Comparison of ENCODE assay signal across 7 cellular contexts in the genomic region with DNA sequence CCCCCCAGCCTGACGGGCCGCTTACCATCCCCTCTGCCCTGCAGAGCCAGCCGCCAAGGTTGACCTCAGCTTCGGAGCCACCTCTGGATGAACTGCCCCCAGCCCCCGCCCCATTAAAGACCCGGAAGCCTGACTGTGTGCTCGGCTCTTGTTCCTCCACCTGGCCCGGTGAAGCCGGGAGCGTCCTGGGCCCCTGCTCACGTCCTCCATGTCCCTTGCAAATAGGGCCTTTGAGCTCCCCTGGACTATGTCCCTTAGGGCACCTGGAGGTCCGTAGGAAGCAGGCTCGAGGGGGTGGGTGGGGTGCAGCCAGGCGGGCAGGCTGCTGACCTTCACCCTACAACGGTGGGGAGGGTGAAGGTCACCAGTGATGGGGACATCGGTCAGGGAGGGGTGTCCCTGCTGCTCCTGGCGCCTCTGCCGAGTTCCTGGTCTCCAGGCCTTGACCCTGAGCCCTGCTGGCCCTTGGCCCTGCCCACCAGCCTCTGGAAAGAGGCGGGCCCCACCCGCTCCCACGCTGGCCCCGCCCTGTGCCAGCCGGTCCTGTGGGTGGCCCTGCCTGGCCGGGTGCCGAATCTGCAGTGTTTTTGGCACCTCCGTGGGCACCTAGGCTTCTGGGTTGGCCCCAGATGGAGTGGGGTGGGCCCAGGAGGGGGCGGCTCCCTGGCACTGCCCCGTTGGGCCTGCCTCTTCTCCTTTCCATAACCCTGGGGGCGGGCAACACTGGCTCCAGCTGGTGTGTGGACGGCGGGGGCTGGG. TPM values are rescaled to one million over a fixed set of nuclear protein-coding genes. Genes with fewer than 3 reads are reported as not detected.
DNase-seq lines count a peak whose midpoint lies in the region; ATAC-seq, FAIRE-seq and TF ChIP-seq lines count a peak whose summit lies in the region.

No MANE protein-coding gene starts in this region.

- BruUV-seq in HepG2 (replicated peaks; lab: Mats Ljungman, UMichigan), result no TSS peak

- intact Hi-C loops in HepG2 (cut with micrococcal nuclease; ENCODE audit: unreplicated experiment), result loop anchor here (1.0 kb wide), 1 partner anchor 24 kb away; the partner anchor contains the start of gene CIRBP
- intact Hi-C loops in testis (cut with DNase I; ENCODE audit: low total_unique reads), result no loop called here

- TF ChIP-seq RAD21 in HepG2 (CRISPR knock-in tag; IDR thresholded peaks at IDR 0.05), result no peak

- ATAC-seq in HepG2, result peak; percentile 49
- ATAC-seq in GM19035 (IDR thresholded peaks at IDR 0.05; ENCODE audit: unreplicated experiment), result no peak

- H3K9ac ChIP-seq in Karpas-422 (ENCODE audit: low read length) (peak overlapping the region; percentile 100), adipocyte (ENCODE audit: low read length) (peak overlapping the region; percentile 73), HepG2 (ENCODE audit: insufficient read depth, low read depth, low read length) (peak overlapping the region; percentile 73)

- H3K9me3 ChIP-seq in Karpas-422 (ENCODE audit: low read length), result no peaks in the 10 kb centered on the region
- no peaks in the 10 kb centered on the region for H3K9me3 ChIP-seq in adipocyte (ENCODE audit: control insufficient read depth, low read length)
- no peaks in the 10 kb centered on the region for H3K9me3 ChIP-seq in HepG2 (ENCODE audit: low read length)
- H3K9me3 ChIP-seq in testis, result no peaks in the 10 kb centered on the region

- no peaks in the 10 kb centered on the region for H3K9me2 ChIP-seq in Karpas-422 (replicated peaks; ENCODE audit: insufficient read depth, low read length)

- TF ChIP-seq POLR2A in HepG2 (IDR thresholded peaks at IDR 0.05; ENCODE audit: insufficient read depth in 1 of 2, low read depth in 2 of 2, low read length in 2 of 2) (no peak; a peak in 1 of 4 replicates), testis (IDR thresholded peaks at IDR 0.05) (no peak), GM12892 (IDR thresholded peaks at IDR 0.05; ENCODE audit: low read depth, low read length) (no peak)

- in situ Hi-C loops in HepG2 (cut with HindIII; ENCODE audit: extremely low pct_ligation_motif_present, low pct_unique_long_range_greater_than_20kb), result loop anchor here (5.0 kb wide), 1 partner anchor 32 kb away; the partner anchor contains the start of gene FAM174C

- WGBS in HepG2 (ENCODE audit: low lambda C conversion rate), result 3% methylated on average over 6 of the region's 31 CpGs
- WGBS in testis, 2 donors, result 36 to 46% methylated on average over 12 to 28 of the region's 31 CpGs

- TF ChIP-seq EP300 in HepG2 (IDR thresholded peaks at IDR 0.05; ENCODE audit: low read depth in 2 of 2, low read length in 2 of 2) (peak in 1 of 2 experiments; percentile 81; a peak in 2 of 4 replicates), HepG2 (CRISPR knock-in tag; IDR thresholded peaks at IDR 0.05; ENCODE audit: borderline replicate concordance) (peak; percentile 80)

- H3K27me3 ChIP-seq in Karpas-422 (ENCODE audit: low read length) (no peaks in the 10 kb centered on the region), adipocyte (replicated peaks; ENCODE audit: control insufficient read depth, insufficient read depth, low read length) (no peaks in the 10 kb centered on the region), HepG2 (ENCODE audit: control insufficient read depth in 1 of 2, insufficient read depth in 2 of 2, low read length in 2 of 2) (no peaks in the 10 kb centered on the region), testis (no peaks in the 10 kb centered on the region)

- CTCF ChIA-PET in HepG2 (lab: Yijun Ruan, JAX; ENCODE audit: low intra/inter-chr PET ratio, low total read pairs), result interaction anchor here (1.4 to 3.3 kb wide), 2 partner anchors 22 to 34 kb away, joined by 6 to 60 read pairs; no protein-coding TSS in a partner anchor

- H3K27ac ChIP-seq in Karpas-422 (ENCODE audit: low read length) (peak overlapping the region; percentile 89), HepG2 (ENCODE audit: extremely low read length, insufficient read depth, low read length) (peak overlapping the region; percentile 96), testis (peak overlapping the region; percentile 79 to 99)

- peak overlapping the region; percentile 100 for H3K4me3 ChIP-seq in Karpas-422 (ENCODE audit: low read length)
- H3K4me3 ChIP-seq in adipocyte (ENCODE audit: low read length), result peak overlapping the region; percentile 65
- H3K4me3 ChIP-seq in HepG2 (replicated peaks in 1 of 3; ENCODE audit: insufficient read depth in 1 of 3, low read depth in 2 of 3, low read length in 3 of 3), result peak overlapping the region; percentile 41 to 80 (median 52); a peak in 5 of 6 replicates
- H3K4me3 ChIP-seq in testis, result no peak overlapping the region

- FAIRE-seq in HepG2 (lab: Jason Lieb, UNC), result peak; percentile 84
- FAIRE-seq in GM12892 (lab: Jason Lieb, UNC), result no peak

- H3K36me3 ChIP-seq in Karpas-422 (ENCODE audit: insufficient read depth, low read length) (no peaks in the 10 kb centered on the region; the same call in 1 of the 2 replicates), adipocyte (ENCODE audit: control insufficient read depth, insufficient read depth, low read length, severe bottlenecking) (no peaks in the 10 kb centered on the region), HepG2 (replicated peaks in 1 of 2; ENCODE audit: control insufficient read depth in 1 of 2, insufficient read depth in 2 of 2, low read length in 2 of 2) (no peaks in the 10 kb centered on the region), testis (ENCODE audit: low read depth, missing control alignments) (no peaks in the 10 kb centered on the region)

- H3K4me2 ChIP-seq in Karpas-422 (ENCODE audit: low read depth, low read length, poor library complexity, severe bottlenecking), result peak overlapping the region; percentile 94
- H3K4me2 ChIP-seq in HepG2 (ENCODE audit: low read depth, low read length), result peak overlapping the region; percentile 81

- H2AFZ ChIP-seq in Karpas-422 (ENCODE audit: low read length) (no peak overlapping the region), HepG2 (ENCODE audit: low read length) (no peak overlapping the region)

- TF ChIP-seq CTCF in HepG2 (CRISPR knock-in tag; IDR thresholded peaks at IDR 0.05) (no peak), testis (IDR thresholded peaks at IDR 0.05) (no peak)

- H3K4me1 ChIP-seq in Karpas-422 (ENCODE audit: low read length), result peaks cover 55% of the 10 kb centered on the region
- H3K4me1 ChIP-seq in adipocyte (ENCODE audit: control insufficient read depth, insufficient read depth, low read length), result peaks cover 50% of the 10 kb centered on the region
- peaks cover 65% of the 10 kb centered on the region for H3K4me1 ChIP-seq in HepG2 (ENCODE audit: insufficient read depth, low read length)
- peaks cover 68% of the 10 kb centered on the region for H3K4me1 ChIP-seq in testis

- POLR2A ChIA-PET in HepG2 (lab: Yijun Ruan, JAX), result interaction anchor here (0.7 to 10.1 kb wide), 16 partner anchors 8 to 147 kb away, joined by 3 to 469 read pairs (median 5); partner anchors contain the start of genes CIRBP, FAM174C and GPX4

- DNase-seq in Karpas-422, result no peak
- DNase-seq in adipocyte (ENCODE audit: low read depth), result no peak
- DNase-seq in HepG2 (ENCODE audit: low spot score), result peak; percentile 86
- DNase-seq in testis, result peak; percentile 67
- DNase-seq in NCI-H1092 (lab: John Stamatoyannopoulos, UW), result no peak
- DNase-seq in GM12892 (ENCODE audit: insufficient read length), result no peak

- H3K79me2 ChIP-seq in Karpas-422 (ENCODE audit: low read length), result peaks cover 21% of the 10 kb centered on the region
- peaks cover 24% of the 10 kb centered on the region for H3K79me2 ChIP-seq in HepG2 (ENCODE audit: insufficient read depth, low read length)

- H4K20me1 ChIP-seq in Karpas-422 (ENCODE audit: insufficient read depth, low read depth, low read length) (peaks cover 8% of the 10 kb centered on the region; the same call in 1 of the 2 replicates), HepG2 (ENCODE audit: insufficient read depth, low read length) (peaks cover 2% of the 10 kb centered on the region; the same call in 1 of the 2 replicates)

RNA-seq across cellular contexts. Expression of gene ATP5F1D, which starts 3.3 kb away (rescaled TPM):
- total RNA-seq in Karpas-422 (2014; rRNA removed; shearing (Covaris generic); ENCODE audit: low replicate concordance), result 64.3 and 110 TPM in 2 replicates
- total RNA-seq in HepG2 (2016; rRNA removed; fragmentation: Illumina TruSeq; extraction: Trizol) (78.7 and 88.0 TPM in 2 replicates), testis (100 to 1,000 TPM; 104 to 166 TPM)
- total RNA-seq in HepG2 (2016; cell fraction: cytosol; rRNA removed; fragmentation: Illumina TruSeq; extraction: Trizol; ENCODE audit: low read depth), result 72.7 and 79.4 TPM in 2 replicates
- total RNA-seq in HepG2 (2016; cell fraction: insoluble cytoplasmic fraction; rRNA removed; fragmentation: Illumina TruSeq; extraction: Trizol), result 80.1 and 93.1 TPM in 2 replicates
- total RNA-seq in HepG2 (2016; cell fraction: membrane; rRNA removed; fragmentation: Illumina TruSeq; extraction: Trizol), result 72.8 and 84.2 TPM in 2 replicates
- total RNA-seq in HepG2 (2016; cell fraction: nucleus; rRNA removed; fragmentation: Illumina TruSeq; extraction: Trizol), result 40.6 and 53.8 TPM in 2 replicates
- polyA plus RNA-seq in HepG2 (2011; rRNA removed) (39.4 and 49.3 TPM in 2 replicates), testis (ENCODE audit: insufficient read depth, low read depth, low replicate concordance) (94.5 TPM)
- 61.0 and 112 TPM in 2 replicates for polyA plus RNA-seq in HepG2 (2011; cell fraction: cytosol; rRNA removed)
- polyA plus RNA-seq in HepG2 (2011; cell fraction: nucleus; rRNA removed), result 105 and 111 TPM in 2 replicates
- 67.0 and 70.9 TPM in 2 replicates for polyA plus RNA-seq in HepG2 (2012)
- polyA plus RNA-seq in HepG2 (2016; cell fraction: cytosol; fragmentation: Illumina TruSeq; extraction: Trizol; ENCODE audit: low read depth), result 126 and 135 TPM in 2 replicates
- 131 and 155 TPM in 2 replicates for polyA plus RNA-seq in HepG2 (2016; cell fraction: insoluble cytoplasmic fraction; fragmentation: Illumina TruSeq; extraction: Trizol; ENCODE audit: low read depth)
- 112 and 121 TPM in 2 replicates for polyA plus RNA-seq in HepG2 (2016; cell fraction: membrane; fragmentation: Illumina TruSeq; extraction: Trizol; ENCODE audit: low read depth)
- 129 and 134 TPM in 2 replicates for polyA plus RNA-seq in HepG2 (2016; cell fraction: nucleus; fragmentation: Illumina TruSeq; extraction: Trizol; ENCODE audit: insufficient read depth, low read depth)
- polyA minus RNA-seq in HepG2 (2011; rRNA and poly(A)+ RNA removed; ENCODE audit: low replicate concordance), result 60.5 and 86.6 TPM in 2 replicates
- polyA minus RNA-seq in HepG2 (2011; cell fraction: cytosol; rRNA and poly(A)+ RNA removed), result 53.6 and 68.0 TPM in 2 replicates
- polyA minus RNA-seq in HepG2 (2011; cell fraction: nucleus; rRNA and poly(A)+ RNA removed), result 14.7 and 18.9 TPM in 2 replicates
- 63.3 TPM for polyA plus RNA-seq in GM12892 (2012; ENCODE audit: missing spikeins)

RNA-seq across cellular contexts. Expression of gene MIDN, which starts 3.5 kb away (rescaled TPM):
- 21.4 and 40.5 TPM in 2 replicates for total RNA-seq in Karpas-422 (2014; rRNA removed; shearing (Covaris generic); ENCODE audit: low replicate concordance)
- total RNA-seq in HepG2 (2016; rRNA removed; fragmentation: Illumina TruSeq; extraction: Trizol) (8.4 and 10.7 TPM in 2 replicates), testis (10 to 100 TPM; 38.2 to 42.4 TPM)
- 6.5 and 7.9 TPM in 2 replicates for total RNA-seq in HepG2 (2016; cell fraction: cytosol; rRNA removed; fragmentation: Illumina TruSeq; extraction: Trizol; ENCODE audit: low read depth)
- 8.9 and 11.0 TPM in 2 replicates for total RNA-seq in HepG2 (2016; cell fraction: insoluble cytoplasmic fraction; rRNA removed; fragmentation: Illumina TruSeq; extraction: Trizol)
- total RNA-seq in HepG2 (2016; cell fraction: membrane; rRNA removed; fragmentation: Illumina TruSeq; extraction: Trizol), result 14.1 and 14.8 TPM in 2 replicates
- 17.3 and 19.0 TPM in 2 replicates for total RNA-seq in HepG2 (2016; cell fraction: nucleus; rRNA removed; fragmentation: Illumina TruSeq; extraction: Trizol)
- polyA plus RNA-seq in HepG2 (2011; rRNA removed) (18.0 and 19.6 TPM in 2 replicates), testis (ENCODE audit: insufficient read depth, low read depth, low replicate concordance) (30.3 TPM)
- polyA plus RNA-seq in HepG2 (2011; cell fraction: cytosol; rRNA removed), result 14.8 and 17.8 TPM in 2 replicates
- polyA plus RNA-seq in HepG2 (2011; cell fraction: nucleus; rRNA removed), result 116 and 135 TPM in 2 replicates
- 27.5 and 28.1 TPM in 2 replicates for polyA plus RNA-seq in HepG2 (2012)
- polyA plus RNA-seq in HepG2 (2016; cell fraction: cytosol; fragmentation: Illumina TruSeq; extraction: Trizol; ENCODE audit: low read depth), result 2.7 and 3.3 TPM in 2 replicates
- polyA plus RNA-seq in HepG2 (2016; cell fraction: insoluble cytoplasmic fraction; fragmentation: Illumina TruSeq; extraction: Trizol; ENCODE audit: low read depth), result 30.9 and 43.0 TPM in 2 replicates
- polyA plus RNA-seq in HepG2 (2016; cell fraction: membrane; fragmentation: Illumina TruSeq; extraction: Trizol; ENCODE audit: low read depth), result 10.2 and 10.3 TPM in 2 replicates
- 76.5 and 77.9 TPM in 2 replicates for polyA plus RNA-seq in HepG2 (2016; cell fraction: nucleus; fragmentation: Illumina TruSeq; extraction: Trizol; ENCODE audit: insufficient read depth, low read depth)
- 14.0 and 39.5 TPM in 2 replicates for polyA minus RNA-seq in HepG2 (2011; rRNA and poly(A)+ RNA removed; ENCODE audit: low replicate concordance)
- 42.7 and 47.0 TPM in 2 replicates for polyA minus RNA-seq in HepG2 (2011; cell fraction: cytosol; rRNA and poly(A)+ RNA removed)
- polyA minus RNA-seq in HepG2 (2011; cell fraction: nucleus; rRNA and poly(A)+ RNA removed), result 36.8 and 48.0 TPM in 2 replicates
- 8.9 TPM for polyA plus RNA-seq in GM12892 (2012; ENCODE audit: missing spikeins)

RNA-seq across cellular contexts. Expression of gene CBARP, which starts 7.1 kb away (rescaled TPM):
- total RNA-seq in Karpas-422 (2014; rRNA removed; shearing (Covaris generic); ENCODE audit: low replicate concordance), result 1.6 and 4.1 TPM in 2 replicates
- total RNA-seq in HepG2 (2016; rRNA removed; fragmentation: Illumina TruSeq; extraction: Trizol), result 0.27 and 1.2 TPM in 2 replicates
- 1.1 and 1.3 TPM in 2 replicates for total RNA-seq in HepG2 (2016; cell fraction: cytosol; rRNA removed; fragmentation: Illumina TruSeq; extraction: Trizol; ENCODE audit: low read depth)
- total RNA-seq in HepG2 (2016; cell fraction: insoluble cytoplasmic fraction; rRNA removed; fragmentation: Illumina TruSeq; extraction: Trizol), result 0.82 and 1.8 TPM in 2 replicates
- total RNA-seq in HepG2 (2016; cell fraction: membrane; rRNA removed; fragmentation: Illumina TruSeq; extraction: Trizol), result 1.1 and 1.8 TPM in 2 replicates
- 0.88 and 1.8 TPM in 2 replicates for total RNA-seq in HepG2 (2016; cell fraction: nucleus; rRNA removed; fragmentation: Illumina TruSeq; extraction: Trizol)
- polyA plus RNA-seq in HepG2 (2011; rRNA removed), result 1.4 and 2.8 TPM in 2 replicates
- 1.0 and 2.2 TPM in 2 replicates for polyA plus RNA-seq in HepG2 (2011; cell fraction: cytosol; rRNA removed)
- 12.5 TPM in 2 replicates for polyA plus RNA-seq in HepG2 (2011; cell fraction: nucleus; rRNA removed)
- polyA plus RNA-seq in HepG2 (2012), result 1.1 and 1.9 TPM in 2 replicates
- 0.58 and 0.73 TPM in 2 replicates for polyA plus RNA-seq in HepG2 (2016; cell fraction: cytosol; fragmentation: Illumina TruSeq; extraction: Trizol; ENCODE audit: low read depth)
- polyA plus RNA-seq in HepG2 (2016; cell fraction: insoluble cytoplasmic fraction; fragmentation: Illumina TruSeq; extraction: Trizol; ENCODE audit: low read depth), result 0.82 and 1.5 TPM in 2 replicates
- 2.0 and 2.4 TPM in 2 replicates for polyA plus RNA-seq in HepG2 (2016; cell fraction: membrane; fragmentation: Illumina TruSeq; extraction: Trizol; ENCODE audit: low read depth)
- polyA plus RNA-seq in HepG2 (2016; cell fraction: nucleus; fragmentation: Illumina TruSeq; extraction: Trizol; ENCODE audit: insufficient read depth, low read depth), result 6.5 and 7.2 TPM in 2 replicates
- polyA minus RNA-seq in HepG2 (2011; rRNA and poly(A)+ RNA removed; ENCODE audit: low replicate concordance), result 0.21 and 2.3 TPM in 2 replicates
- polyA minus RNA-seq in HepG2 (2011; cell fraction: cytosol; rRNA and poly(A)+ RNA removed), result 1.3 and 1.7 TPM in 2 replicates
- 0.90 and 2.0 TPM in 2 replicates for polyA minus RNA-seq in HepG2 (2011; cell fraction: nucleus; rRNA and poly(A)+ RNA removed)
- total RNA-seq in testis, result 1 to 10 TPM; 5.2 to 6.6 TPM
- polyA plus RNA-seq in testis (ENCODE audit: insufficient read depth, low read depth, low replicate concordance), result 1.5 TPM
- polyA plus RNA-seq in GM12892 (2012; ENCODE audit: missing spikeins), result not detected

RNA-seq across cellular contexts. Expression of gene CIRBP, which starts 24.3 kb away (rescaled TPM):
- total RNA-seq in Karpas-422 (2014; rRNA removed; shearing (Covaris generic); ENCODE audit: low replicate concordance), result 141 and 291 TPM in 2 replicates
- total RNA-seq in HepG2 (2016; rRNA removed; fragmentation: Illumina TruSeq; extraction: Trizol), result 133 and 135 TPM in 2 replicates
- 96.6 and 116 TPM in 2 replicates for total RNA-seq in HepG2 (2016; cell fraction: cytosol; rRNA removed; fragmentation: Illumina TruSeq; extraction: Trizol; ENCODE audit: low read depth)
- 122 and 153 TPM in 2 replicates for total RNA-seq in HepG2 (2016; cell fraction: insoluble cytoplasmic fraction; rRNA removed; fragmentation: Illumina TruSeq; extraction: Trizol)
- total RNA-seq in HepG2 (2016; cell fraction: membrane; rRNA removed; fragmentation: Illumina TruSeq; extraction: Trizol), result 83.7 and 88.2 TPM in 2 replicates
- total RNA-seq in HepG2 (2016; cell fraction: nucleus; rRNA removed; fragmentation: Illumina TruSeq; extraction: Trizol), result 100 and 108 TPM in 2 replicates
- polyA plus RNA-seq in HepG2 (2011; rRNA removed), result 140 and 177 TPM in 2 replicates
- 120 and 152 TPM in 2 replicates for polyA plus RNA-seq in HepG2 (2011; cell fraction: cytosol; rRNA removed)
- polyA plus RNA-seq in HepG2 (2011; cell fraction: nucleus; rRNA removed), result 887 and 1,037 TPM in 2 replicates
- polyA plus RNA-seq in HepG2 (2012), result 154 and 221 TPM in 2 replicates
- 39.2 and 45.5 TPM in 2 replicates for polyA plus RNA-seq in HepG2 (2016; cell fraction: cytosol; fragmentation: Illumina TruSeq; extraction: Trizol; ENCODE audit: low read depth)
- 156 and 182 TPM in 2 replicates for polyA plus RNA-seq in HepG2 (2016; cell fraction: insoluble cytoplasmic fraction; fragmentation: Illumina TruSeq; extraction: Trizol; ENCODE audit: low read depth)
- 63.6 and 72.0 TPM in 2 replicates for polyA plus RNA-seq in HepG2 (2016; cell fraction: membrane; fragmentation: Illumina TruSeq; extraction: Trizol; ENCODE audit: low read depth)
- polyA plus RNA-seq in HepG2 (2016; cell fraction: nucleus; fragmentation: Illumina TruSeq; extraction: Trizol; ENCODE audit: insufficient read depth, low read depth), result 293 and 318 TPM in 2 replicates
- polyA minus RNA-seq in HepG2 (2011; rRNA and poly(A)+ RNA removed; ENCODE audit: low replicate concordance), result 38.8 and 49.7 TPM in 2 replicates
- polyA minus RNA-seq in HepG2 (2011; cell fraction: cytosol; rRNA and poly(A)+ RNA removed), result 32.8 and 38.9 TPM in 2 replicates
- polyA minus RNA-seq in HepG2 (2011; cell fraction: nucleus; rRNA and poly(A)+ RNA removed), result 106 and 131 TPM in 2 replicates
- 100 to 1,000 TPM; 621 to 661 TPM for total RNA-seq in testis
- 483 TPM for polyA plus RNA-seq in testis (ENCODE audit: insufficient read depth, low read depth, low replicate concordance)
- 276 TPM for polyA plus RNA-seq in GM12892 (2012; ENCODE audit: missing spikeins)

RNA-seq across cellular contexts. Expression of gene FAM174C, which starts 30.5 kb away (rescaled TPM):
- 32.7 and 68.1 TPM in 2 replicates for total RNA-seq in Karpas-422 (2014; rRNA removed; shearing (Covaris generic); ENCODE audit: low replicate concordance)
- total RNA-seq in HepG2 (2016; rRNA removed; fragmentation: Illumina TruSeq; extraction: Trizol) (21.9 and 31.3 TPM in 2 replicates), testis (100 to 1,000 TPM; 111 to 128 TPM)
- 67.5 and 90.2 TPM in 2 replicates for total RNA-seq in HepG2 (2016; cell fraction: cytosol; rRNA removed; fragmentation: Illumina TruSeq; extraction: Trizol; ENCODE audit: low read depth)
- 14.2 and 28.2 TPM in 2 replicates for total RNA-seq in HepG2 (2016; cell fraction: insoluble cytoplasmic fraction; rRNA removed; fragmentation: Illumina TruSeq; extraction: Trizol)
- total RNA-seq in HepG2 (2016; cell fraction: membrane; rRNA removed; fragmentation: Illumina TruSeq; extraction: Trizol), result 57.9 and 74.3 TPM in 2 replicates
- 18.6 and 22.9 TPM in 2 replicates for total RNA-seq in HepG2 (2016; cell fraction: nucleus; rRNA removed; fragmentation: Illumina TruSeq; extraction: Trizol)
- polyA plus RNA-seq in HepG2 (2011; rRNA removed) (19.5 and 21.2 TPM in 2 replicates), testis (ENCODE audit: insufficient read depth, low read depth, low replicate concordance) (51.6 TPM)
- polyA plus RNA-seq in HepG2 (2011; cell fraction: cytosol; rRNA removed), result 21.0 and 42.4 TPM in 2 replicates
- polyA plus RNA-seq in HepG2 (2011; cell fraction: nucleus; rRNA removed), result 45.8 and 49.4 TPM in 2 replicates
- polyA plus RNA-seq in HepG2 (2012), result 14.1 and 18.2 TPM in 2 replicates
- 104 and 136 TPM in 2 replicates for polyA plus RNA-seq in HepG2 (2016; cell fraction: cytosol; fragmentation: Illumina TruSeq; extraction: Trizol; ENCODE audit: low read depth)
- 24.1 and 30.7 TPM in 2 replicates for polyA plus RNA-seq in HepG2 (2016; cell fraction: insoluble cytoplasmic fraction; fragmentation: Illumina TruSeq; extraction: Trizol; ENCODE audit: low read depth)
- polyA plus RNA-seq in HepG2 (2016; cell fraction: membrane; fragmentation: Illumina TruSeq; extraction: Trizol; ENCODE audit: low read depth), result 78.9 and 88.8 TPM in 2 replicates
- polyA plus RNA-seq in HepG2 (2016; cell fraction: nucleus; fragmentation: Illumina TruSeq; extraction: Trizol; ENCODE audit: insufficient read depth, low read depth), result 43.0 and 56.8 TPM in 2 replicates
- 15.5 and 24.8 TPM in 2 replicates for polyA minus RNA-seq in HepG2 (2011; rRNA and poly(A)+ RNA removed; ENCODE audit: low replicate concordance)
- polyA minus RNA-seq in HepG2 (2011; cell fraction: cytosol; rRNA and poly(A)+ RNA removed), result 9.4 and 11.7 TPM in 2 replicates
- polyA minus RNA-seq in HepG2 (2011; cell fraction: nucleus; rRNA and poly(A)+ RNA removed), result 6.5 and 6.8 TPM in 2 replicates
- polyA plus RNA-seq in GM12892 (2012; ENCODE audit: missing spikeins), result 20.2 TPM

Comparison
In these comparisons a context has a peak if more than half of its experiments do, and no peak if none do; other contexts are left out.
1. DNase-seq: peak in HepG2 (single experiment) and testis (single experiment); none in Karpas-422 (single experiment), adipocyte (single experiment), NCI-H1092 (single experiment) and GM12892 (single experiment).
2. H3K4me3 ChIP-seq: peak in Karpas-422 (single experiment), adipocyte (single experiment) and HepG2 (3 of 3); none in testis (0 of 2).
3. Peak in every context shown above with its lines, with median percentiles within 50 percentile points of each other: H3K27ac ChIP-seq and H3K9ac ChIP-seq.